In the genomic region with DNA sequence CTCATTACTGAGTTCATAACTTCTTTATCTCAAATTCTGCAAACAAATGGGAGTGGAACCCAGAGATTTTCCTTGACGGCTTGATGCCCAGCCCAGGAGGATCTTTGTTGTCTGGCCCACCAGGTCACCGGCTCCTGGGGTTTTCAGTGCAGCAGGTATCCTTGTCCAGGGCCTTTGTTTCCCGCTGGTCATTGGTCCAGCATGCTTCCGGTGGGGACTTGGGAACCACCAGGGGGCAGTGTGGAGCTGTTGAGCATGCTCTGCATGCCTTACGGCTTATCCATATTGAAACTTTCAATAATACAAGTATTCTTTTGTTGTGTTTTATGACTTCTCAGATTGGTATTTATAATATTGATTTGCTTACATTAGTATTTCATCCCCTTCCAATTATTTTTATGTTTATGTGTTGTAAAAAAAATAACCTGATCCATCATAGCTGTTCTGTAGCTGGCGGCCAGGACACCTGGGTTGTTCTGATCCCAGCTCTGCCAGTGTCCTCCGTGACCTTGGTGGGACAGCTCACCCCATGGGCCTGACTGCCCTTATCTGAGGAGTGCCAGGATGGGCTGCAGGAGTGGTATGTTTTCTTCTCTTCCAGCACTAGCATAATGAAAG, we compare ENCODE assay signal across 8 cellular contexts.
DNase-seq lines count a peak whose midpoint lies in the region; ATAC-seq and TF ChIP-seq lines count a peak whose summit lies in the region.

No MANE protein-coding gene starts in this region.

- ATAC-seq in HG02973 (IDR thresholded peaks at IDR 0.05; ENCODE audit: unreplicated experiment) (peak; percentile 81), left cardiac atrium (peak; percentile 60 to 62), GM18873 (IDR thresholded peaks at IDR 0.05; ENCODE audit: low FRiP score, unreplicated experiment) (no peak)
- peak; percentile 82 to 95 for ATAC-seq in activated naive CD4-positive, alpha-beta T cell treated with anti-CD3 and anti-CD28 coated beads, Interleukin-2, amount 50 U/mL, for 72 hours

- H3K4me2 ChIP-seq in smooth muscle cell, result no peak overlapping the region

- no peak overlapping the region for H2AFZ ChIP-seq in smooth muscle cell (ENCODE audit: low read depth)

- peak; percentile 92 for TF ChIP-seq CTCF in smooth muscle cell (IDR thresholded peaks at IDR 0.05; ENCODE audit: borderline replicate concordance, insufficient read depth, poor library complexity, severe bottlenecking)

- DNase-seq in NCI-H2029 (lab: John Stamatoyannopoulos, UW) (peak; percentile 24), NCI-H2029 treated with DMSO at 0.1 percent for 48 hours (lab: John Stamatoyannopoulos, UW) (no peak), SKM-1 treated with dmso at 0.1 percent for 144 hours (lab: John Stamatoyannopoulos, UW; ENCODE audit: unreplicated experiment) (peak; percentile 27), left cardiac atrium (peak; percentile 84), smooth muscle cell (lab: John Stamatoyannopoulos, UW; ENCODE audit: unreplicated experiment) (no peak)
- peak; percentile 65 to 80 for DNase-seq in activated naive CD4-positive, alpha-beta T cell treated with anti-CD3 and anti-CD28 coated beads, Interleukin-2, amount 50 U/mL, for 72 hours (ENCODE audit: low spot score in 2 of 2)

- no peaks in the 10 kb centered on the region for H3K27me3 ChIP-seq in smooth muscle cell (ENCODE audit: low read depth)

- no peak overlapping the region for H3K27ac Mint-ChIP-seq in activated naive CD4-positive, alpha-beta T cell treated with anti-CD3 and anti-CD28 coated beads, Interleukin-2, amount 50 U/mL, for 72 hours

- H3K79me2 ChIP-seq in smooth muscle cell (ENCODE audit: low read depth), result no peaks in the 10 kb centered on the region

- H3K27ac ChIP-seq in smooth muscle cell (ENCODE audit: low read depth), result no peak overlapping the region

- WGBS in smooth muscle cell (ENCODE audit: low lambda C conversion rate), result 57% methylated on average over 7 of the region's 7 CpGs

- no peak overlapping the region for H3K9ac ChIP-seq in smooth muscle cell (ENCODE audit: low read depth)

- H3K36me3 Mint-ChIP-seq in activated naive CD4-positive, alpha-beta T cell treated with anti-CD3 and anti-CD28 coated beads, Interleukin-2, amount 50 U/mL, for 72 hours, result no peaks in the 10 kb centered on the region

- H3K36me3 ChIP-seq in smooth muscle cell (ENCODE audit: low read depth), result no peaks in the 10 kb centered on the region

- intact Hi-C loops in left cardiac atrium (cut with DNase I), result no loop called here

- H4K20me1 ChIP-seq in smooth muscle cell (ENCODE audit: low read depth), result peaks cover 3% of the 10 kb centered on the region

- no peaks in the 10 kb centered on the region for H3K9me3 Mint-ChIP-seq in activated naive CD4-positive, alpha-beta T cell treated with anti-CD3 and anti-CD28 coated beads, Interleukin-2, amount 50 U/mL, for 72 hours

- no peak overlapping the region for H3K4me3 ChIP-seq in smooth muscle cell

- H3K4me1 ChIP-seq in smooth muscle cell (ENCODE audit: low read depth), result peaks cover 22% of the 10 kb centered on the region

- no peaks in the 10 kb centered on the region for H3K9me3 ChIP-seq in smooth muscle cell (replicated peaks; ENCODE audit: low read depth)

- no peaks in the 10 kb centered on the region for H3F3A ChIP-seq in smooth muscle cell (ENCODE audit: low read depth)

Comparison
In these comparisons a context has a peak if more than half of its experiments do, and no peak if none do; other contexts are left out.
1. DNase-seq: peak in NCI-H2029 (single experiment), SKM-1 treated with dmso at 0.1 percent for 144 hours (single experiment), activated naive CD4-positive, alpha-beta T cell treated with anti-CD3 and anti-CD28 coated beads, Interleukin-2, amount 50 U/mL, for 72 hours (2 of 2) and left cardiac atrium (single experiment); none in NCI-H2029 treated with DMSO at 0.1 percent for 48 hours (single experiment) and smooth muscle cell (single experiment).